33 cellular contexts compared by ENCODE assay signal in genomic region chr3:139130390-139131140, GRCh38.
"Had no signal": no experiment of that assay in that cellular context is flagged by ENCODE, and none has a peak within 500 bp of the region (broad histone marks: within the 10 kb centered on the region; RNA-seq: fewer than 3 reads in every experiment).

No MANE protein-coding gene starts in this region.

- H3K4me3 Mint-ChIP-seq: activated CD4-positive, alpha-beta memory T cell treated with anti-CD3 and anti-CD28 coated beads, Interleukin-2, amount 10 ng/mL, durations not matched to agents 7 days and 5 days; activated CD4-positive, alpha-beta T cell treated with anti-CD3 and anti-CD28 coated beads, Interleukin-2, amount 10 ng/mL, durations not matched to agents 7 days and 5 days; activated naive CD4-positive, alpha-beta T cell treated with anti-CD3 and anti-CD28 coated beads for 36 hours; activated naive CD4-positive, alpha-beta T cell treated with anti-CD3 and anti-CD28 coated beads, Interleukin-2, amount 50 U/mL, for 24 hours; activated naive CD8-positive, alpha-beta T cell treated with anti-CD3 and anti-CD28 coated beads for 36 hours; activated naive CD8-positive, alpha-beta T cell treated with anti-CD3 and anti-CD28 coated beads, Interleukin-2, amount 50 U/mL, for 24 hours; activated T-cell treated with anti-CD3 and anti-CD28 coated beads, Interleukin-2, amount 50 U/mL, for 24 hours; activated T-helper 1 cell treated with anti-CD3 and anti-CD28 coated beads, Interleukin-12 subunit alpha, Interleukin-12 subunit beta, Interleukin-2, Interleukin-4 antibody, amounts not matched to agents 30 ng/mL and 10 ng/mL and 1 ng/mL, durations not matched to agents 14 hours and 24 hours and 36 hours; effector memory CD8-positive, alpha-beta T cell; T-helper 17 cell; T-helper 2 cell treated with Interferon-gamma antibody and Interleukin-4, amounts not matched to agents 5 μg/mL and 100 μg/mL, for 36 hours had no signal

- H3K36me3 ChIP-seq: adrenal gland, esophagus squamous epithelium, gastroesophageal sphincter had no signal

- H3K27me3 Mint-ChIP-seq: activated CD4-positive, alpha-beta memory T cell treated with anti-CD3 and anti-CD28 coated beads, Interleukin-2, amount 10 ng/mL, durations not matched to agents 7 days and 5 days; activated CD4-positive, alpha-beta T cell treated with anti-CD3 and anti-CD28 coated beads, Interleukin-2, amount 10 ng/mL, durations not matched to agents 7 days and 5 days; activated naive CD4-positive, alpha-beta T cell treated with anti-CD3 and anti-CD28 coated beads, Interleukin-2, amount 50 U/mL, for 24 hours; activated naive CD8-positive, alpha-beta T cell treated with anti-CD3 and anti-CD28 coated beads, Interleukin-2, amount 50 U/mL, for 24 hours; activated T-cell treated with anti-CD3 and anti-CD28 coated beads, Interleukin-2, amount 50 U/mL, for 24 hours had no signal

- H3K4me1 ChIP-seq: adrenal gland, body of pancreas, esophagus squamous epithelium, gastroesophageal sphincter had no signal

- H3K9me3 ChIP-seq: adrenal gland, body of pancreas, esophagus squamous epithelium, gastroesophageal sphincter had no signal

- DNase-seq: activated CD4-positive, alpha-beta memory T cell treated with anti-CD3 and anti-CD28 coated beads, Interleukin-2, amount 10 ng/mL, durations not matched to agents 7 days and 5 days; activated CD4-positive, alpha-beta T cell treated with anti-CD3 and anti-CD28 coated beads for 1 hour; activated CD4-positive, alpha-beta T cell treated with anti-CD3 and anti-CD28 coated beads for 4 hours; activated CD4-positive, alpha-beta T cell treated with anti-CD3 and anti-CD28 coated beads, Interleukin-2, amount 10 ng/mL, durations not matched to agents 7 days and 5 days; activated CD4-positive, alpha-beta T cell treated with anti-CD3 and anti-CD28 coated beads, Interleukin-2, amount 50 U/mL, for 4 hours; activated CD8-positive, alpha-beta memory T cell treated with anti-CD3 and anti-CD28 coated beads, Interleukin-2, amount 50 U/mL, for 48 hours; activated effector memory CD4-positive, alpha-beta T cell treated with anti-CD3 and anti-CD28 coated beads, Interleukin-2, amount 50 U/mL, for 16 hours; activated naive CD4-positive, alpha-beta T cell treated with anti-CD3 and anti-CD28 coated beads for 36 hours; activated naive CD8-positive, alpha-beta T cell treated with anti-CD3 and anti-CD28 coated beads for 36 hours; activated naive CD8-positive, alpha-beta T cell treated with anti-CD3 and anti-CD28 coated beads, Interleukin-2, amount 50 U/mL, for 24 hours; activated T-cell treated with anti-CD3 and anti-CD28 coated beads for 4 hours; activated T-cell treated with anti-CD3 and anti-CD28 coated beads, Interleukin-2, amount 50 U/mL, for 24 hours; amygdala; aorta; body of pancreas; caudate nucleus; cortex of kidney; dermis blood vessel endothelial cell; effector CD4-positive, alpha-beta T cell; effector memory CD8-positive, alpha-beta T cell; erythroblast; esophagus squamous epithelium; foreskin melanocyte; T-helper 1 cell; T-helper 17 cell; T1000 had no signal

- H3K27me3 ChIP-seq: adrenal gland, body of pancreas, esophagus squamous epithelium, gastroesophageal sphincter had no signal

- H3K4me3 ChIP-seq: adrenal gland, body of pancreas, esophagus squamous epithelium, gastroesophageal sphincter had no signal

- ATAC-seq: activated naive CD8-positive, alpha-beta T cell treated with anti-CD3 and anti-CD28 coated beads, Interleukin-2, amount 50 U/mL, for 24 hours; body of pancreas; effector memory CD8-positive, alpha-beta T cell; gastroesophageal sphincter; T-helper 17 cell had no signal

- H3K27ac Mint-ChIP-seq: activated CD4-positive, alpha-beta memory T cell treated with anti-CD3 and anti-CD28 coated beads, Interleukin-2, amount 10 ng/mL, durations not matched to agents 7 days and 5 days; activated CD4-positive, alpha-beta T cell treated with anti-CD3 and anti-CD28 coated beads, Interleukin-2, amount 10 ng/mL, durations not matched to agents 7 days and 5 days; activated naive CD4-positive, alpha-beta T cell treated with anti-CD3 and anti-CD28 coated beads for 36 hours; activated naive CD4-positive, alpha-beta T cell treated with anti-CD3 and anti-CD28 coated beads, Interleukin-2, amount 50 U/mL, for 24 hours; activated naive CD8-positive, alpha-beta T cell treated with anti-CD3 and anti-CD28 coated beads for 36 hours; activated naive CD8-positive, alpha-beta T cell treated with anti-CD3 and anti-CD28 coated beads, Interleukin-2, amount 50 U/mL, for 24 hours; activated T-cell treated with anti-CD3 and anti-CD28 coated beads, Interleukin-2, amount 50 U/mL, for 24 hours; activated T-helper 1 cell treated with anti-CD3 and anti-CD28 coated beads, Interleukin-12 subunit alpha, Interleukin-12 subunit beta, Interleukin-2, Interleukin-4 antibody, amounts not matched to agents 30 ng/mL and 10 ng/mL and 1 ng/mL, durations not matched to agents 14 hours and 24 hours and 36 hours; activated T-helper 2 cell treated with anti-CD3 and anti-CD28 coated beads, Interferon-gamma antibody, Interleukin-2, Interleukin-4, amounts not matched to agents 10 μg/mL and 5 μg/mL and 100 μg/mL, durations not matched to agents 14 hours and 24 hours and 36 hours; effector memory CD8-positive, alpha-beta T cell; T-helper 17 cell; T-helper 2 cell treated with Interferon-gamma antibody and Interleukin-4, amounts not matched to agents 5 μg/mL and 100 μg/mL, for 36 hours had no signal

- H3K27ac ChIP-seq: adrenal gland, body of pancreas, esophagus squamous epithelium, gastroesophageal sphincter had no signal

- H3K9me3 Mint-ChIP-seq: activated CD4-positive, alpha-beta memory T cell treated with anti-CD3 and anti-CD28 coated beads, Interleukin-2, amount 10 ng/mL, durations not matched to agents 7 days and 5 days; activated CD4-positive, alpha-beta T cell treated with anti-CD3 and anti-CD28 coated beads, Interleukin-2, amount 10 ng/mL, durations not matched to agents 7 days and 5 days; activated naive CD4-positive, alpha-beta T cell treated with anti-CD3 and anti-CD28 coated beads for 36 hours; activated naive CD4-positive, alpha-beta T cell treated with anti-CD3 and anti-CD28 coated beads, Interleukin-2, amount 50 U/mL, for 24 hours; activated naive CD8-positive, alpha-beta T cell treated with anti-CD3 and anti-CD28 coated beads for 36 hours; activated naive CD8-positive, alpha-beta T cell treated with anti-CD3 and anti-CD28 coated beads, Interleukin-2, amount 50 U/mL, for 24 hours; activated T-cell treated with anti-CD3 and anti-CD28 coated beads, Interleukin-2, amount 50 U/mL, for 24 hours; activated T-helper 1 cell treated with anti-CD3 and anti-CD28 coated beads, Interleukin-12 subunit alpha, Interleukin-12 subunit beta, Interleukin-2, Interleukin-4 antibody, amounts not matched to agents 30 ng/mL and 10 ng/mL and 1 ng/mL, durations not matched to agents 14 hours and 24 hours and 36 hours; activated T-helper 2 cell treated with anti-CD3 and anti-CD28 coated beads, Interferon-gamma antibody, Interleukin-2, Interleukin-4, amounts not matched to agents 10 μg/mL and 5 μg/mL and 100 μg/mL, durations not matched to agents 14 hours and 24 hours and 36 hours; effector memory CD8-positive, alpha-beta T cell; T-helper 2 cell treated with Interferon-gamma antibody and Interleukin-4, amounts not matched to agents 5 μg/mL and 100 μg/mL, for 36 hours had no signal

- H3K4me1 Mint-ChIP-seq: activated CD4-positive, alpha-beta T cell treated with anti-CD3 and anti-CD28 coated beads, Interleukin-2, amount 10 ng/mL, durations not matched to agents 7 days and 5 days; activated naive CD4-positive, alpha-beta T cell treated with anti-CD3 and anti-CD28 coated beads, Interleukin-2, amount 50 U/mL, for 24 hours; activated naive CD8-positive, alpha-beta T cell treated with anti-CD3 and anti-CD28 coated beads for 36 hours; activated naive CD8-positive, alpha-beta T cell treated with anti-CD3 and anti-CD28 coated beads, Interleukin-2, amount 50 U/mL, for 24 hours; T-helper 17 cell had no signal

- H3K36me3 Mint-ChIP-seq: activated naive CD4-positive, alpha-beta T cell treated with anti-CD3 and anti-CD28 coated beads, Interleukin-2, amount 50 U/mL, for 24 hours; activated naive CD8-positive, alpha-beta T cell treated with anti-CD3 and anti-CD28 coated beads for 36 hours had no signal

- FAIRE-seq: colon had no signal
